Comparison of ENCODE assay signal across 1 cellular context in genomic region chr14:55240526-55241178, GRCh38.
TF ChIP-seq lines count a peak whose summit lies in the region.

No MANE protein-coding gene starts in this region.

TF ChIP-seq in GM23338, 12 proteins besides CTCF, POLR2A, EP300 and RAD21 (continued from another document):
- TF ChIP-seq ZNF462 (CRISPR knock-in tag; IDR thresholded peaks at IDR 0.05) = no peak
- TF ChIP-seq EZH2phosphoT487 (IDR thresholded peaks at IDR 0.05; ENCODE audit: unreplicated experiment) = no peak
- no peak for TF ChIP-seq CREB1 (CRISPR knock-in tag; IDR thresholded peaks at IDR 0.05; ENCODE audit: low read depth)
- TF ChIP-seq NANOG (IDR thresholded peaks at IDR 0.05; ENCODE audit: borderline replicate concordance) = no peak
- TF ChIP-seq ETS1 (IDR thresholded peaks at IDR 0.05) = no peak
- TF ChIP-seq ZNF114 (CRISPR knock-in tag; IDR thresholded peaks at IDR 0.05) = no peak
- no peak for TF ChIP-seq REST (IDR thresholded peaks at IDR 0.05; ENCODE audit: unreplicated experiment)
- no peak for TF ChIP-seq ZNF331 (CRISPR knock-in tag; IDR thresholded peaks at IDR 0.05; ENCODE audit: low read depth)
TF ChIP-seq in GM23338: peak in this region for 0.
